In genomic region chr2:240766072-240766471, GRCh38 we compare ENCODE assay signal across 17 cellular contexts. TPM values are rescaled to one million over a fixed set of nuclear protein-coding genes. Genes with fewer than 3 reads are reported as not detected.
A peak's percentile ranks its signal among the peaks of the same experiment; 100 is the strongest.
DNase-seq lines count a peak whose midpoint lies in the region; ATAC-seq, FAIRE-seq and TF ChIP-seq lines count a peak whose summit lies in the region.
"Had no signal": no experiment of that assay in that cellular context is flagged by ENCODE, and none has a peak within 500 bp of the region (broad histone marks: within the 10 kb centered on the region; RNA-seq: fewer than 3 reads in every experiment).

No MANE protein-coding gene starts in this region.

- H3K4me3 ChIP-seq in right cardiac atrium (ENCODE audit: low read length) (no peak overlapping the region), astrocyte (ENCODE audit: insufficient read depth, low read depth, low read length) (no peak overlapping the region), dorsolateral prefrontal cortex (no peak overlapping the region), thyroid gland (replicated peaks in 1 of 3) (no peak overlapping the region)
- H3K4me3 ChIP-seq: GM23338 had no signal

- peaks cover 9% of the 10 kb centered on the region for H3K4me1 Mint-ChIP-seq in astrocyte (ENCODE audit: low read depth, unreplicated experiment)
- H3K4me1 Mint-ChIP-seq: CD4-positive, alpha-beta memory T cell; GM23338; H9 had no signal

- ATAC-seq in right cardiac atrium (peak; percentile 68 to 77), left ventricle myocardium superior (no peak), GM21360 (IDR thresholded peaks at IDR 0.05; ENCODE audit: unreplicated experiment) (no peak)
- ATAC-seq: GM23338, HCT116 had no signal

- H3K9me3 Mint-ChIP-seq in astrocyte (ENCODE audit: unreplicated experiment), result no peaks in the 10 kb centered on the region
- H3K9me3 Mint-ChIP-seq: CD4-positive, alpha-beta memory T cell; GM23338; H9 had no signal

- H3K36me3 Mint-ChIP-seq in astrocyte (ENCODE audit: low read depth, unreplicated experiment), result peaks cover 2% of the 10 kb centered on the region
- H3K36me3 Mint-ChIP-seq: CD4-positive, alpha-beta memory T cell had no signal

- peaks cover 1% of the 10 kb centered on the region for H3K27me3 Mint-ChIP-seq in astrocyte (ENCODE audit: low read depth, unreplicated experiment)
- H3K27me3 Mint-ChIP-seq: CD4-positive, alpha-beta memory T cell had no signal

- H2AFZ ChIP-seq in astrocyte (ENCODE audit: low read depth, low read length), result no peak overlapping the region
- H2AFZ ChIP-seq: GM23338 had no signal

- DNase-seq in right cardiac atrium (peak; percentile 54 to 83 (median 75)), left ventricle myocardium superior (no peak), astrocyte (ENCODE audit: low read depth) (no peak), dorsolateral prefrontal cortex (peak in 2 of 10 donors; percentile 35 to 40), urothelium cell line (ENCODE audit: low spot score) (no peak), midbrain (lab: John Stamatoyannopoulos, UW) (no peak), thyroid gland (no peak)
- DNase-seq: Caco-2; CD4-positive, alpha-beta memory T cell; DMS153; DND-41; H9 had no signal

- FAIRE-seq in astrocyte (lab: Jason Lieb, UNC), result no peak
- peak; percentile 13 for FAIRE-seq in urothelium cell line (lab: Jason Lieb, UNC)
- FAIRE-seq: G401.6, GM12892 had no signal

- no peak overlapping the region for H3K4me2 ChIP-seq in astrocyte (ENCODE audit: low read length)
- H3K4me2 ChIP-seq: GM23338 had no signal

- H3K36me3 ChIP-seq in astrocyte (ENCODE audit: insufficient read depth, low read length) (no peaks in the 10 kb centered on the region), thyroid gland (no peaks in the 10 kb centered on the region)

- H3K4me1 ChIP-seq in right cardiac atrium (ENCODE audit: control insufficient read depth, insufficient read depth, low read length) (no peaks in the 10 kb centered on the region), astrocyte (ENCODE audit: insufficient read depth, low read length) (no peaks in the 10 kb centered on the region), thyroid gland (no peaks in the 10 kb centered on the region)
- H3K4me1 ChIP-seq: Caco-2 had no signal

- no peaks in the 10 kb centered on the region for H4K20me1 ChIP-seq in astrocyte (ENCODE audit: insufficient read depth, low read length)

- intact Hi-C loops in right cardiac atrium (cut with DNase I), result no loop called here
- intact Hi-C loops in left ventricle myocardium superior (cut with micrococcal nuclease), result no loop called here
- intact Hi-C loops in dorsolateral prefrontal cortex (cut with DNase I), result no loop called here
- intact Hi-C loops in thyroid gland (cut with DNase I), result no loop called here

- H3K9ac ChIP-seq in astrocyte (ENCODE audit: low read length), result no peak overlapping the region

- H3K27ac ChIP-seq in right cardiac atrium (ENCODE audit: low read length) (no peak overlapping the region), astrocyte (ENCODE audit: low read depth, low read length) (no peak overlapping the region), dorsolateral prefrontal cortex (peak overlapping the region in 44 of 59 donors; percentile 0 to 83 (median 64)), thyroid gland (no peak overlapping the region)

- TF ChIP-seq CTCF in astrocyte (IDR thresholded peaks at IDR 0.05; ENCODE audit: insufficient read depth, low read depth, low read length) (no peak), dorsolateral prefrontal cortex (IDR thresholded peaks at IDR 0.05 in 54 of 56, conservative IDR thresholded peaks at IDR 0.05 in 2 of 56; ENCODE audit: low read depth in 1 of 56, partially characterized antibody in 56 of 56) (no peak), thyroid gland (IDR thresholded peaks at IDR 0.05) (no peak)

- H3K79me2 ChIP-seq in astrocyte (ENCODE audit: insufficient read depth, low read length), result no peaks in the 10 kb centered on the region

- no peak for TF ChIP-seq POLR2A in thyroid gland (IDR thresholded peaks at IDR 0.05)

- no peak overlapping the region for H3K4me3 Mint-ChIP-seq in astrocyte (ENCODE audit: unreplicated experiment)
- H3K4me3 Mint-ChIP-seq: CD4-positive, alpha-beta memory T cell; GM23338; H9 had no signal

- H3K27me3 ChIP-seq in right cardiac atrium (ENCODE audit: control insufficient read depth, insufficient read depth), result no peaks in the 10 kb centered on the region
- H3K27me3 ChIP-seq in astrocyte (ENCODE audit: insufficient read depth, low read length), result no peaks in the 10 kb centered on the region
- H3K27me3 ChIP-seq in dorsolateral prefrontal cortex, result no peaks in the 10 kb centered on the region
- H3K27me3 ChIP-seq in thyroid gland, result no peaks in the 10 kb centered on the region

- 59% methylated on average over 7 of the region's 7 CpGs for WGBS in right cardiac atrium
- WGBS in thyroid gland, 2 donors, result 87 to 88% methylated on average over 4 to 7 of the region's 7 CpGs

- peak overlapping the region; percentile 53 for H3K27ac Mint-ChIP-seq in astrocyte (ENCODE audit: unreplicated experiment)
- H3K27ac Mint-ChIP-seq: CD4-positive, alpha-beta memory T cell; GM23338; H9 had no signal

- H3K9me3 ChIP-seq in right cardiac atrium (ENCODE audit: control insufficient read depth, low read length), result no peaks in the 10 kb centered on the region
- no peaks in the 10 kb centered on the region for H3K9me3 ChIP-seq in astrocyte (ENCODE audit: insufficient read depth, low read depth, low read length)
- no peaks in the 10 kb centered on the region for H3K9me3 ChIP-seq in thyroid gland
- H3K9me3 ChIP-seq: Caco-2 had no signal

RNA-seq across cellular contexts. Expression of gene KIF1A, which starts 53.9 kb away (rescaled TPM):
- total RNA-seq in right cardiac atrium, result 10 to 100 TPM; 45.3 to 83.0 (median 66.9) TPM
- polyA plus RNA-seq in right cardiac atrium, result 45.7 TPM
- total RNA-seq in left ventricle myocardium superior, result 1.6 TPM
- 20.3 and 51.2 TPM in 2 replicates for total RNA-seq in astrocyte
- total RNA-seq in dorsolateral prefrontal cortex, result 1,000 to 10,000 TPM in 108 of 120 experiments, 100 to 1,000 TPM in 12; 869 to 1,843 (median 1,153) TPM
- total RNA-seq in thyroid gland, result 1 to 10 TPM; 1.2 to 6.9 (median 4.1) TPM
- total RNA-seq: CD4-positive, alpha-beta memory T cell had no signal
- polyA plus RNA-seq: CD4-positive, alpha-beta memory T cell had no signal

Comparison
In these comparisons a context has a peak if more than half of its experiments do, and no peak if none do; other contexts are left out.
1. ATAC-seq: peak in right cardiac atrium (2 of 2); none in left ventricle myocardium superior (single experiment) and GM21360 (single experiment).
2. DNase-seq: peak in right cardiac atrium (3 of 3); none in left ventricle myocardium superior (single experiment), astrocyte (single experiment), urothelium cell line (single experiment), midbrain (single experiment) and thyroid gland (0 of 2).
3. H3K27ac ChIP-seq: peak in dorsolateral prefrontal cortex (44 of 59); none in right cardiac atrium (single experiment), astrocyte (single experiment) and thyroid gland (0 of 3).
4. RNA of gene KIF1A, which starts 53.9 kb away (total RNA-seq): 869 to 1,843 TPM in dorsolateral prefrontal cortex; 45.3 to 83.0 TPM in right cardiac atrium, 20.3 to 51.2 TPM in astrocyte, 1.2 to 6.9 TPM in thyroid gland and 1.6 TPM in left ventricle myocardium superior (single experiment); every median in the first group is over 10 times any median in the second.